Comparison of ENCODE assay signal across 16 cellular contexts in genomic region chr2:86543335-86543734, GRCh38. TPM values are rescaled to one million over a fixed set of nuclear protein-coding genes. Genes with fewer than 3 reads are reported as not detected.
DNase-seq lines count a peak whose midpoint lies in the region; ATAC-seq, FAIRE-seq and TF ChIP-seq lines count a peak whose summit lies in the region.
"Had no signal": no experiment of that assay in that cellular context is flagged by ENCODE, and none has a peak within 500 bp of the region (broad histone marks: within the 10 kb centered on the region; RNA-seq: fewer than 3 reads in every experiment).

No MANE protein-coding gene starts in this region.

- DNase-seq in left ventricle myocardium inferior = no peak
- DNase-seq in cardiac septum (ENCODE audit: low spot score) = no peak
- no peak for DNase-seq in endothelial cell of umbilical vein (ENCODE audit: low read depth, low spot score)
- DNase-seq in HepG2 (ENCODE audit: low spot score) = no peak
- DNase-seq in HTR-8/SVneo (ENCODE audit: insufficient read length, low spot score) = no peak
- no peak for DNase-seq in stimulated activated naive CD8-positive, alpha-beta T cell treated with anti-CD3 and anti-CD28 coated beads, Interleukin-15, Interleukin-2, amounts not matched to agents 100 U/mL and 50 U/mL, for 24 hours
- DNase-seq in left colon = no peak
- DNase-seq: ACHN; BE2C; CD4-positive, alpha-beta memory T cell; DMS79; GOT3; H9 had no signal

- no peaks in the 10 kb centered on the region for H3K9me1 ChIP-seq in endothelial cell of umbilical vein (replicated peaks; ENCODE audit: control insufficient read depth, extremely low read depth, insufficient read depth, low read length)

- intact Hi-C loops in left ventricle myocardium inferior (cut with micrococcal nuclease) (no loop called here), cardiac septum (cut with DNase I) (no loop called here), endothelial cell of umbilical vein (cut with micrococcal nuclease) (no loop called here), HepG2 (cut with micrococcal nuclease; ENCODE audit: unreplicated experiment) (no loop called here), left colon (cut with DNase I, micrococcal nuclease) (no loop called here)

- no peaks in the 10 kb centered on the region for H3K79me2 ChIP-seq in endothelial cell of umbilical vein (ENCODE audit: control insufficient read depth, insufficient read depth, low read length)
- no peaks in the 10 kb centered on the region for H3K79me2 ChIP-seq in HepG2 (ENCODE audit: insufficient read depth, low read length)

- no peak for TF ChIP-seq CTCF in left ventricle myocardium inferior (IDR thresholded peaks at IDR 0.05; ENCODE audit: borderline replicate concordance)
- TF ChIP-seq CTCF in endothelial cell of umbilical vein (IDR thresholded peaks at IDR 0.05; ENCODE audit: extremely low read depth in 1 of 2, insufficient read depth in 1 of 2, low read depth in 1 of 2, low read length in 2 of 2) = no peak
- no peak for TF ChIP-seq CTCF in HepG2 (CRISPR knock-in tag; IDR thresholded peaks at IDR 0.05)

- TF ChIP-seq POLR2A in endothelial cell of umbilical vein (IDR thresholded peaks at IDR 0.05; ENCODE audit: low read depth, low read length) (no peak), HepG2 (IDR thresholded peaks at IDR 0.05; ENCODE audit: insufficient read depth in 1 of 2, low read depth in 2 of 2, low read length in 2 of 2) (no peak)

- no peak overlapping the region for H3K4me3 ChIP-seq in left ventricle myocardium inferior
- H3K4me3 ChIP-seq in endothelial cell of umbilical vein (replicated peaks in 1 of 3; ENCODE audit: insufficient read depth in 1 of 3, low read depth in 1 of 3, low read length in 3 of 3) = no peak overlapping the region
- H3K4me3 ChIP-seq in HepG2 (replicated peaks in 1 of 3; ENCODE audit: insufficient read depth in 1 of 3, low read depth in 2 of 3, low read length in 3 of 3) = no peak overlapping the region
- H3K4me3 ChIP-seq: GM12878 had no signal

- H2AFZ ChIP-seq in endothelial cell of umbilical vein (ENCODE audit: low read depth, low read length) (no peak overlapping the region), HepG2 (ENCODE audit: low read length) (no peak overlapping the region)

- H4K20me1 ChIP-seq in endothelial cell of umbilical vein (replicated peaks; ENCODE audit: control insufficient read depth, extremely low read depth, insufficient read depth, low read length) (no peaks in the 10 kb centered on the region), HepG2 (ENCODE audit: insufficient read depth, low read length) (no peaks in the 10 kb centered on the region)

- no peak for TF ChIP-seq EP300 in HepG2 (IDR thresholded peaks at IDR 0.05; ENCODE audit: low read depth in 2 of 2, low read length in 2 of 2)
- TF ChIP-seq EP300 in HepG2 (CRISPR knock-in tag; IDR thresholded peaks at IDR 0.05; ENCODE audit: borderline replicate concordance) = no peak

- no peak overlapping the region for H3K4me2 ChIP-seq in endothelial cell of umbilical vein (ENCODE audit: insufficient read depth, low read length)
- no peak overlapping the region for H3K4me2 ChIP-seq in HepG2 (ENCODE audit: low read depth, low read length)

- in situ Hi-C loops in HepG2 (cut with HindIII; ENCODE audit: extremely low pct_ligation_motif_present, low pct_unique_long_range_greater_than_20kb) = no loop called here

- no peak for TF ChIP-seq RAD21 in HepG2 (CRISPR knock-in tag; IDR thresholded peaks at IDR 0.05)

- peak; percentile 33; the same call in 2 of the 3 replicates for ATAC-seq in HepG2
- no peak for ATAC-seq in stimulated activated naive CD8-positive, alpha-beta T cell treated with anti-CD3 and anti-CD28 coated beads, Interleukin-15, Interleukin-2, amounts not matched to agents 100 U/mL and 50 U/mL, for 24 hours
- ATAC-seq in left colon = no peak
- ATAC-seq: GM12878 had no signal

- CTCF ChIA-PET in endothelial cell of umbilical vein (lab: Charles Lee) (no interaction called here), HepG2 (lab: Yijun Ruan, JAX; ENCODE audit: low intra/inter-chr PET ratio, low total read pairs) (no interaction called here)

- dilution Hi-C loops in endothelial cell of umbilical vein (cut with MboI; ENCODE audit: extremely low pct_ligation_motif_present, low sequenced_read_pairs) = no loop called here

- peaks cover 34% of the 10 kb centered on the region for H3K4me1 ChIP-seq in left ventricle myocardium inferior
- H3K4me1 ChIP-seq in endothelial cell of umbilical vein (ENCODE audit: control insufficient read depth, extremely low read depth, insufficient read depth, low read length) = no peaks in the 10 kb centered on the region
- H3K4me1 ChIP-seq in HepG2 (ENCODE audit: insufficient read depth, low read length) = peaks cover 38% of the 10 kb centered on the region
- H3K4me1 ChIP-seq: BE2C had no signal

- peak; percentile 26 for FAIRE-seq in endothelial cell of umbilical vein (lab: Jason Lieb, UNC)
- no peak for FAIRE-seq in HepG2 (lab: Jason Lieb, UNC)
- no peak for FAIRE-seq in HTR-8/SVneo (lab: Jason Lieb, UNC)
- FAIRE-seq: GM12878, GM18507 had no signal

- WGBS in HepG2 (ENCODE audit: low lambda C conversion rate) = 74% methylated on average over 2 of the region's 2 CpGs

- POLR2A ChIA-PET in endothelial cell of umbilical vein (lab: Charles Lee) = no interaction called here
- POLR2A ChIA-PET in HepG2 (lab: Yijun Ruan, JAX) = no interaction called here

- H3K36me3 ChIP-seq in left ventricle myocardium inferior = peaks cover 17% of the 10 kb centered on the region
- no peaks in the 10 kb centered on the region for H3K36me3 ChIP-seq in endothelial cell of umbilical vein (ENCODE audit: control insufficient read depth in 2 of 2, extremely low read depth in 1 of 2, insufficient read depth in 2 of 2, low read length in 2 of 2)
- peaks cover 0 to 1% of the 10 kb centered on the region in 2 experiments; a peak in 1 of 5 replicates for H3K36me3 ChIP-seq in HepG2 (replicated peaks in 1 of 2; ENCODE audit: control insufficient read depth in 1 of 2, insufficient read depth in 2 of 2, low read length in 2 of 2)
- H3K36me3 ChIP-seq: BE2C had no signal

- no TSS peak for BruUV-seq in endothelial cell of umbilical vein (replicated peaks; lab: Mats Ljungman, UMichigan)
- BruUV-seq in HepG2 (replicated peaks; lab: Mats Ljungman, UMichigan) = no TSS peak

- H3K9me3 ChIP-seq in left ventricle myocardium inferior (replicated peaks) (no peaks in the 10 kb centered on the region), endothelial cell of umbilical vein (replicated peaks; ENCODE audit: control insufficient read depth, insufficient read depth, low read length) (no peaks in the 10 kb centered on the region), HepG2 (ENCODE audit: low read length) (no peaks in the 10 kb centered on the region; the same call in 1 of the 2 replicates)
- H3K9me3 ChIP-seq: BE2C had no signal

- H3K27ac ChIP-seq in left ventricle myocardium inferior (replicated peaks) (peak overlapping the region; percentile 24), endothelial cell of umbilical vein (ENCODE audit: insufficient read depth, low read depth, low read length) (no peak overlapping the region), HepG2 (ENCODE audit: extremely low read length, insufficient read depth, low read length) (peak overlapping the region; percentile 3)
- H3K27ac ChIP-seq: C4-2B had no signal

- no peak overlapping the region for H3K9ac ChIP-seq in endothelial cell of umbilical vein (replicated peaks; ENCODE audit: extremely low read depth, insufficient read depth, low read length)
- no peak overlapping the region for H3K9ac ChIP-seq in HepG2 (ENCODE audit: insufficient read depth, low read depth, low read length)

- H3K27me3 ChIP-seq in left ventricle myocardium inferior (ENCODE audit: low read depth) (no peaks in the 10 kb centered on the region), endothelial cell of umbilical vein (ENCODE audit: control insufficient read depth in 2 of 2, insufficient read depth in 2 of 2, low read length in 2 of 2) (no peaks in the 10 kb centered on the region), HepG2 (ENCODE audit: control insufficient read depth in 1 of 2, insufficient read depth in 2 of 2, low read length in 2 of 2) (no peaks in the 10 kb centered on the region)
- H3K27me3 ChIP-seq: BE2C had no signal

TF ChIP-seq in HepG2, 621 proteins besides CTCF, POLR2A, EP300 and RAD21 (continues in another document):
- TF ChIP-seq SMYD3 (CRISPR knock-in tag; IDR thresholded peaks at IDR 0.05) = no peak

RNA-seq across cellular contexts. Expression of gene CHMP3, which starts 19.9 kb away (rescaled TPM):
- total RNA-seq in left ventricle myocardium inferior (149 TPM), cardiac septum (175 TPM), endothelial cell of umbilical vein (86.3 and 92.2 TPM in 2 replicates), HepG2 (2016; rRNA removed; fragmentation: Illumina TruSeq; extraction: Trizol) (114 and 154 TPM in 2 replicates), left colon (100 to 1,000 TPM; 173 to 190 TPM)
- polyA plus RNA-seq in endothelial cell of umbilical vein (44.3 and 48.1 TPM in 2 replicates), HepG2 (2011; rRNA removed) (53.9 and 64.1 TPM in 2 replicates)
- 86.2 and 101 TPM in 2 replicates for polyA plus RNA-seq in endothelial cell of umbilical vein (2011; cell fraction: cytosol; rRNA removed)
- 36.6 and 39.9 TPM in 2 replicates for polyA plus RNA-seq in endothelial cell of umbilical vein (2011; cell fraction: nucleus; rRNA removed)
- polyA plus RNA-seq in endothelial cell of umbilical vein (2012) = 99.2 and 114 TPM in 2 replicates
- 61.4 and 70.9 TPM in 2 replicates for polyA minus RNA-seq in endothelial cell of umbilical vein
- polyA minus RNA-seq in endothelial cell of umbilical vein (2011; cell fraction: cytosol; rRNA and poly(A)+ RNA removed) = 12.9 TPM
- polyA minus RNA-seq in endothelial cell of umbilical vein (2011; cell fraction: nucleus; rRNA and poly(A)+ RNA removed) = 18.6 and 30.0 TPM in 2 replicates
- total RNA-seq in HepG2 (2016; cell fraction: cytosol; rRNA removed; fragmentation: Illumina TruSeq; extraction: Trizol; ENCODE audit: low read depth) = 71.2 and 80.6 TPM in 2 replicates
- 108 and 156 TPM in 2 replicates for total RNA-seq in HepG2 (2016; cell fraction: insoluble cytoplasmic fraction; rRNA removed; fragmentation: Illumina TruSeq; extraction: Trizol)
- 138 and 146 TPM in 2 replicates for total RNA-seq in HepG2 (2016; cell fraction: membrane; rRNA removed; fragmentation: Illumina TruSeq; extraction: Trizol)
- 48.2 and 51.8 TPM in 2 replicates for total RNA-seq in HepG2 (2016; cell fraction: nucleus; rRNA removed; fragmentation: Illumina TruSeq; extraction: Trizol)
- polyA plus RNA-seq in HepG2 (2011; cell fraction: cytosol; rRNA removed) = 41.7 and 60.7 TPM in 2 replicates
- polyA plus RNA-seq in HepG2 (2011; cell fraction: nucleus; rRNA removed) = 13.1 and 19.6 TPM in 2 replicates
- polyA plus RNA-seq in HepG2 (2012) = 82.9 and 84.9 TPM in 2 replicates
- 151 and 156 TPM in 2 replicates for polyA plus RNA-seq in HepG2 (2016; cell fraction: cytosol; fragmentation: Illumina TruSeq; extraction: Trizol; ENCODE audit: low read depth)
- 190 and 193 TPM in 2 replicates for polyA plus RNA-seq in HepG2 (2016; cell fraction: insoluble cytoplasmic fraction; fragmentation: Illumina TruSeq; extraction: Trizol; ENCODE audit: low read depth)
- polyA plus RNA-seq in HepG2 (2016; cell fraction: membrane; fragmentation: Illumina TruSeq; extraction: Trizol; ENCODE audit: low read depth) = 182 and 183 TPM in 2 replicates
- polyA plus RNA-seq in HepG2 (2016; cell fraction: nucleus; fragmentation: Illumina TruSeq; extraction: Trizol; ENCODE audit: insufficient read depth, low read depth) = 65.8 and 79.0 TPM in 2 replicates
- 27.5 and 37.8 TPM in 2 replicates for polyA minus RNA-seq in HepG2 (2011; rRNA and poly(A)+ RNA removed; ENCODE audit: low replicate concordance)
- 26.5 and 29.3 TPM in 2 replicates for polyA minus RNA-seq in HepG2 (2011; cell fraction: cytosol; rRNA and poly(A)+ RNA removed)
- polyA minus RNA-seq in HepG2 (2011; cell fraction: nucleus; rRNA and poly(A)+ RNA removed) = 32.2 and 43.8 TPM in 2 replicates
